18 cellular contexts compared by ENCODE assay signal in the genomic region with DNA sequence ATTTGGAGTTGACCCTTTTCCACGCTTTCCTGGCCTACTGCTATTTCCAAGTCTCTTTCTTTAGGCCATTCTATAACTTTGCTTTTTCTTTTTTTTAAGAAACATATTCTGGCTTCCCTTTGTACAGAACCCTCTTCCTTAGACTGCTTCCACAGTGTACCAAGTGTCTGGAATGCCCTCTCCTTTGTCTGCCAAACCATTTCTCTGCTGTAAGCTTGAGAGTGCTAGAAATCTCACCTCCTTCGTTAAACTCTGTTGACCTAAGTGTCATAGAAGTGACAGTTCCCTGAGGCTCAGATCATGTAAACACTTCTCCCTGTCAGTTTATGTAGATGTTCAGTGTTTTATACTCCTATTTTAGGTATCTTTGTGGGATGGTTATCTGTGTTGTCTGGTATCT.
"Had no signal": no experiment of that assay in that cellular context is flagged by ENCODE, and none has a peak within 500 bp of the region (broad histone marks: within the 10 kb centered on the region; RNA-seq: fewer than 3 reads in every experiment).

No MANE protein-coding gene starts in this region.

- H3K4me3 ChIP-seq: colonic mucosa, esophagus muscularis mucosa, gastroesophageal sphincter, heart right ventricle, lower lobe of right lung, mucosa of descending colon had no signal

- H3K4me1 Mint-ChIP-seq: mesothelial cell of epicardium had no signal

- H3K27me3 ChIP-seq: colonic mucosa, esophagus muscularis mucosa, foreskin keratinocyte, gastroesophageal sphincter had no signal

- H3K9me3 ChIP-seq: colonic mucosa, esophagus muscularis mucosa, gastroesophageal sphincter, lower lobe of right lung, mucosa of descending colon had no signal

- H3K27me3 Mint-ChIP-seq: dendritic cell treated with granulocyte-macrophage colony-stimulating factor and Interleukin-4, amounts not matched to agents 40 ng/mL and 50 ng/mL, for 4 days had no signal

- H3K4me1 ChIP-seq: colonic mucosa, foreskin keratinocyte, gastroesophageal sphincter, heart right ventricle, lower lobe of right lung had no signal

- H3K36me3 ChIP-seq: colonic mucosa, esophagus muscularis mucosa, gastroesophageal sphincter, heart right ventricle, lower lobe of right lung had no signal

- H3K4me3 Mint-ChIP-seq: dendritic cell treated with granulocyte-macrophage colony-stimulating factor and Interleukin-4, amounts not matched to agents 40 ng/mL and 50 ng/mL, for 4 days; mesothelial cell of epicardium had no signal

- DNase-seq: cerebellar nuclear complex; colonic mucosa; cortex of kidney; effector CD4-positive, alpha-beta T cell; effector memory CD4-positive, alpha-beta T cell; foreskin keratinocyte; heart right ventricle; hippocampal formation; left colon; left ventricle myocardium superior; lower lobe of right lung; mesenchymal stem cell; mucosa of descending colon had no signal

- ATAC-seq: foreskin keratinocyte, gastroesophageal sphincter, heart right ventricle, left colon, left lobe of liver, left ventricle myocardium superior, lower lobe of right lung, mucosa of descending colon had no signal

- H3K27ac ChIP-seq: colonic mucosa, esophagus muscularis mucosa, foreskin keratinocyte, gastroesophageal sphincter, heart right ventricle, lower lobe of right lung had no signal

- H3K36me3 Mint-ChIP-seq: mesothelial cell of epicardium had no signal

- H3K27ac Mint-ChIP-seq: dendritic cell treated with granulocyte-macrophage colony-stimulating factor and Interleukin-4, amounts not matched to agents 40 ng/mL and 50 ng/mL, for 4 days; mesothelial cell of epicardium had no signal
